8 cellular contexts compared by ENCODE assay signal in the genomic region with DNA sequence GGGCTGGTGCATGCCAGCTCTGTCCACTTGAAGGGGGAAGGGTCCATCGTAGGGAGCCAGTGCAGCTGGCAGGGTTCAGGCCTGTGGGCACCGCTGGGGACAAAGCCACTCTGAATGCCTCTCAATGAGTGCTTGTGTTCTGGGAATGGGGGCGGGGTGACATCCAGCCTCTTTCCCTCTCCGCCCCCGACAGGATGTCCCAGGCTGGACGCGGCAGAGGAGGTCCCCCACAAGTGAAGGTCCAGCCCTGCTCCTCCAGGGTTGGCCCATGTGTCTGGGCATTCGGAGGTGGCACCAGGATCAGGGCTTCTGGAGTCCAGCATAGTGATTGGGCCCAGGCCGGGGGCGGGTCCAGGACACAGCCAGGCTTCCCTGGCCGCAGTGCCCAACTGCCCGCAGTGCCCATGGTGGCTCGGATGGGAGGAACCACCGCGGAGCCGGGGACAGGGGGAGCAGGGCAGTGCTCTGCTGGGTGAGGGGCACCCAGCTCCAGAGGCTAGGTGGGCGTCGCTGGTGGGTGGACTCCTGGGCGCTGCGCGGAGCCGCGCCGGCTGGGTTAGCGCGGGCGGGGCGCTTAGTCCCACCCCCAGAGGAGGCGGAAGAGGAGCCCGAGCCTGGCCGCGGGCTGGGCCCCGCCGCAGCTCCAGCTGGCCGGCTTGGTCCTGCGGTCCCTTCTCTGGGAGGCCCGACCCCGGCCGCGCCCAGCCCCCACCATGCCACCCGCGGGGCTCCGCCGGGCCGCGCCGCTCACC. TPM values are rescaled to one million over a fixed set of nuclear protein-coding genes. Genes with fewer than 3 reads are reported as not detected.
DNase-seq lines count a peak whose midpoint lies in the region; ATAC-seq and TF ChIP-seq lines count a peak whose summit lies in the region.

A gene with protein sequence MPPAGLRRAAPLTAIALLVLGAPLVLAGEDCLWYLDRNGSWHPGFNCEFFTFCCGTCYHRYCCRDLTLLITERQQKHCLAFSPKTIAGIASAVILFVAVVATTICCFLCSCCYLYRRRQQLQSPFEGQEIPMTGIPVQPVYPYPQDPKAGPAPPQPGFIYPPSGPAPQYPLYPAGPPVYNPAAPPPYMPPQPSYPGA (plus strand): TSS at position 617 of the 752 bp plus-strand sequence. CDS start 97 bp downstream, at position 714.

- H3K27ac Mint-ChIP-seq in neural progenitor cell = peak within 1 kb of the TSS; percentile 80

- H3K9me3 Mint-ChIP-seq in neural progenitor cell = no peaks in the 10 kb centered on the region

- peak within 1 kb of the TSS; percentile 78 for H3K4me3 ChIP-seq in neural progenitor cell

- DNase-seq in DMS114 treated with DMSO at 0.1 percent for 48 hours (lab: John Stamatoyannopoulos, UW; ENCODE audit: unreplicated experiment) = peak; percentile 56
- peak; percentile 41 for DNase-seq in NCI-H1105 treated with DMSO at 0.1 percent for 48 hours (lab: John Stamatoyannopoulos, UW)
- DNase-seq in Right ventricle myocardium inferior (ENCODE audit: missing footprints) = peak; percentile 88
- peak; percentile 70 for DNase-seq in neural progenitor cell (ENCODE audit: low spot score)
- DNase-seq in effector CD8-positive, alpha-beta T cell (lab: John Stamatoyannopoulos, UW) = no peak

- peaks cover 9% of the 10 kb centered on the region for H3F3A ChIP-seq in neural progenitor cell (ENCODE audit: low read depth)

- WGBS in adipose tissue, 3 donors = 1 to 8% (median 5%) methylated on average over 31 to 47 of the region's 47 CpGs

- H3K4me2 ChIP-seq in neural progenitor cell = peak within 1 kb of the TSS; percentile 93

- H3K36me3 Mint-ChIP-seq in neural progenitor cell = no peaks in the 10 kb centered on the region

- TF ChIP-seq CTCF in neural progenitor cell (IDR thresholded peaks at IDR 0.05) = no peak

- peaks cover 14% of the 10 kb centered on the region for H3K27me3 ChIP-seq in neural progenitor cell

- H2AFZ ChIP-seq in neural progenitor cell (replicated peaks) = peak within 1 kb of the TSS; percentile 95

- peaks cover 16% of the 10 kb centered on the region for H3K4me1 Mint-ChIP-seq in neural progenitor cell

- no peaks in the 10 kb centered on the region for H3K9me3 ChIP-seq in neural progenitor cell (ENCODE audit: low read depth)

- intact Hi-C loops in Right ventricle myocardium inferior (cut with DNase I) = loop anchor here (5.0 kb wide), 1 partner anchor 219 kb away; no protein-coding TSS in a partner anchor

- H3K27ac ChIP-seq in adipose tissue (ENCODE audit: low read depth, low read length) (no peak within 1 kb of the TSS), neural progenitor cell (no peak within 1 kb of the TSS)

- H3K4me3 Mint-ChIP-seq in neural progenitor cell = peak within 1 kb of the TSS; percentile 87

- H3K27me3 Mint-ChIP-seq in neural progenitor cell (ENCODE audit: insufficient read depth, low read depth) = peaks cover 11% of the 10 kb centered on the region

- H3K79me2 ChIP-seq in neural progenitor cell (ENCODE audit: low read depth) = no peaks in the 10 kb centered on the region

- ATAC-seq in Right ventricle myocardium inferior (peak; percentile 84), GM18868 (IDR thresholded peaks at IDR 0.05; ENCODE audit: unreplicated experiment) (no peak), GM18867 (IDR thresholded peaks at IDR 0.05; ENCODE audit: unreplicated experiment) (no peak)

- H3K4me1 ChIP-seq in neural progenitor cell = peaks cover 7% of the 10 kb centered on the region

- no peaks in the 10 kb centered on the region for H4K20me1 ChIP-seq in neural progenitor cell (ENCODE audit: low read depth)

- H3K36me3 ChIP-seq in neural progenitor cell = no peaks in the 10 kb centered on the region

- peak within 1 kb of the TSS; percentile 55 for H3K9ac ChIP-seq in neural progenitor cell

RNA-seq across cellular contexts. Expression of the gene that starts here (rescaled TPM):
- 10 to 100 TPM in 2 of 3 donors, 1 to 10 TPM in 1; 7.3 to 20.9 (median 11.0) TPM for polyA plus RNA-seq in adipose tissue
- total RNA-seq in Right ventricle myocardium inferior (159 TPM), neural progenitor cell (ENCODE audit: low replicate concordance) (3.0 and 9.9 TPM in 2 replicates)

Comparison
In these comparisons a context has a peak if more than half of its experiments do, and no peak if none do; other contexts are left out.
1. RNA of the gene that starts here (total RNA-seq): 159 TPM in Right ventricle myocardium inferior (single experiment); 3.0 to 9.9 TPM in neural progenitor cell; every median in the first group is over 10 times any median in the second.